ENCODE assay signal across 9 cellular contexts in the genomic region with DNA sequence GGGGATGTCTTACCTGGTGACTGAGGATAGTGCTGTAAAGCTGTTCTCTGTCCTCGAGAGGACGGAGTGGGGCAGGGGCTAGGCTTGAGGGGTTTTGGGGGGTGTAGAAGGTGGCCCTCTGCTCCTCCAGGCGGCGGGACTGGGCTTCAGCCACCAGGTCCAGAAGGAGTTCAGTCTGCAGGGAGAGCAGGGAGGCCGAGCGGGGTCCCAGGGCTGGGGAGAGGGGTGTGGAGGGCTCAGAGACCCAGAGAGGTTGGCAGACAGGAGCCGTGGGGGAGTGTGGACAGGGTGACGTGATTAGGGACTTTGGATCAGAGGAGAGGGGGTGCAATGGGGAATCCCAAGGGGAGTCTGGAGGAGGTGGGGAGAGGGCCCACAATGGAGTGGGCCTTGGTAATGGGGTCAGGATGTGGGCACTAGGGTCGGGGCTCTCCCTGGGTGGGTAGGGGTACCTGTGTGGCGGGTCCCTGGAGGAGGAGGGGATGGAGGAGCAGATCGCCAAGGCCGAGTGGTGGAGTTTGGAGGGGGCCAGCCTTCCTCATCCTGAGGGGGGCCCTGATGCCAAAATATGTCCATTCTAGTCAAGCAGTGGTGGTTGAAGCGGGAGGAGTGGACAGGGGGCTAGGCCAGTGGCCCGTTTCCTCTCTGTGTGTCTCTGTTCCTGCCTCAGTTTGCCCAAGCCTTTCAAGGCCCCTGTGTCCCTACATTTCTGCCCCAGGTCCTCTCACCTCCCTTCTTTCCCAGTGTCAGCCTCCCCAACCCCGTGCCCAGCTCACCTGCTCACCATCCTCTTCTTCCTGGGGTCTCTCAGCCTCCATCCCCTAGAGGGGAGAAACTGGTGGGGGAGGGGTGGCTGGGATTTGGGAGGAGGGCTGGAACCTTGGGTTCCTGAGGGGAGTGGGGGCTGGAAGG. TPM values are rescaled to one million over a fixed set of nuclear protein-coding genes. Genes with fewer than 3 reads are reported as not detected.
DNase-seq lines count a peak whose midpoint lies in the region; ATAC-seq and TF ChIP-seq lines count a peak whose summit lies in the region.
"Had no signal": no experiment of that assay in that cellular context is flagged by ENCODE, and none has a peak within 500 bp of the region (broad histone marks: within the 10 kb centered on the region; RNA-seq: fewer than 3 reads in every experiment).

No MANE protein-coding gene starts in this region.

- no peak overlapping the region for H2BK5ac ChIP-seq in mesenchymal stem cell (ENCODE audit: low read depth, low read length, poor library complexity, severe bottlenecking)

- TF ChIP-seq CTCF in tibial nerve (IDR thresholded peaks at IDR 0.05): no peak

- H3K9me3 ChIP-seq in mesenchymal stem cell (ENCODE audit: control insufficient read depth, low read length) (no peaks in the 10 kb centered on the region), tibial nerve (no peaks in the 10 kb centered on the region)

- peak; percentile 72 for DNase-seq in activated effector memory CD4-positive, alpha-beta T cell treated with anti-CD3 and anti-CD28 coated beads, Interleukin-2, amount 50 U/mL, for 16 hours
- no peak for DNase-seq in activated effector memory CD4-positive, alpha-beta T cell treated with Interleukin-2 at 50 U/mL for 16 hours
- DNase-seq in mesenchymal stem cell: no peak
- DNase-seq in tibial nerve (ENCODE audit: low spot score in 2 of 2): no peak
- DNase-seq in activated CD4-positive, CD25-positive, alpha-beta regulatory T cell treated with anti-CD3 and anti-CD28 coated beads, Interleukin-2, amount 50 U/mL, for 72 hours: no peak
- DNase-seq in RPMI8226: no peak
- DNase-seq: NCI-H524 had no signal

- peak overlapping the region; percentile 88 for H2BK15ac ChIP-seq in mesenchymal stem cell (ENCODE audit: low read depth, poor library complexity, severe bottlenecking)

- TF ChIP-seq EP300 in tibial nerve (IDR thresholded peaks at IDR 0.05): no peak

- H3K18ac ChIP-seq in mesenchymal stem cell (ENCODE audit: low read depth in 1 of 2, low read length in 2 of 2): peak overlapping the region; percentile 85 to 96

- 52 to 67% (median 56%) methylated on average over 15 of the region's 15 CpGs for WGBS in adipose tissue, 3 donors
- 93% methylated on average over 12 of the region's 15 CpGs for WGBS in mesenchymal stem cell
- WGBS in tibial nerve, 2 donors: 70 to 71% methylated on average over 15 of the region's 15 CpGs

- H3K4me1 ChIP-seq in mesenchymal stem cell (ENCODE audit: control insufficient read depth, insufficient read depth, low read depth, low read length) (peaks cover 43% of the 10 kb centered on the region), tibial nerve (peaks cover 0 to 76% (median 62%) of the 10 kb centered on the region in 4 donors)

- peaks cover 14% of the 10 kb centered on the region for H3K79me1 ChIP-seq in mesenchymal stem cell (replicated peaks; ENCODE audit: low read length, poor library complexity, severe bottlenecking)

- H3K4me2 ChIP-seq in mesenchymal stem cell (ENCODE audit: low read length, poor library complexity, severe bottlenecking): no peak overlapping the region

- peak overlapping the region; percentile 90 to 98 for H3K4ac ChIP-seq in mesenchymal stem cell (ENCODE audit: low read depth in 1 of 2, low read length in 2 of 2)

- H3K36me3 ChIP-seq in mesenchymal stem cell (ENCODE audit: control insufficient read depth in 1 of 2, insufficient read depth in 2 of 2, low read depth in 1 of 2, low read length in 2 of 2) (peaks cover 12 to 18% of the 10 kb centered on the region in 2 experiments), tibial nerve (peaks cover 0 to 12% (median 4%) of the 10 kb centered on the region in 3 donors)

- H3K23ac ChIP-seq in mesenchymal stem cell (ENCODE audit: low read length in 2 of 2): peak overlapping the region in 1 of 2 experiments; percentile 9

- H2BK120ac ChIP-seq in mesenchymal stem cell (ENCODE audit: low read depth, low read length): peak overlapping the region; percentile 99

- peak overlapping the region; percentile 97 for H4K91ac ChIP-seq in mesenchymal stem cell (ENCODE audit: low read length)

- no peak for TF ChIP-seq POLR2A in tibial nerve (IDR thresholded peaks at IDR 0.05)

- H3K27me3 ChIP-seq in mesenchymal stem cell (ENCODE audit: control insufficient read depth in 1 of 2, insufficient read depth in 1 of 2, low read length in 2 of 2) (no peaks in the 10 kb centered on the region), tibial nerve (no peaks in the 10 kb centered on the region)

- H2AFZ ChIP-seq in mesenchymal stem cell (ENCODE audit: low read depth, low read length): peak overlapping the region; percentile 36

- H2BK12ac ChIP-seq in mesenchymal stem cell (ENCODE audit: low read length in 2 of 2): peak overlapping the region; percentile 97 to 98

- peak overlapping the region; percentile 92 for H2AK5ac ChIP-seq in mesenchymal stem cell (ENCODE audit: low read length, severe bottlenecking)

- H3K14ac ChIP-seq in mesenchymal stem cell (ENCODE audit: low read length in 2 of 2): peak overlapping the region in 1 of 2 experiments; percentile 86

- H4K8ac ChIP-seq in mesenchymal stem cell (ENCODE audit: low read length): peak overlapping the region; percentile 100

- H3K27ac ChIP-seq in adipose tissue (ENCODE audit: low read depth, low read length) (peak overlapping the region; percentile 58), mesenchymal stem cell (ENCODE audit: low read length, poor library complexity, severe bottlenecking) (no peak overlapping the region), tibial nerve (peak overlapping the region; percentile 97 to 100 (median 99))

- no peak for ATAC-seq in HG02610 (IDR thresholded peaks at IDR 0.05; ENCODE audit: unreplicated experiment)

- H3K4me3 ChIP-seq in mesenchymal stem cell (ENCODE audit: insufficient read depth in 1 of 2, low read depth in 1 of 2, low read length in 2 of 2) (no peak overlapping the region), tibial nerve (peak overlapping the region; percentile 16 to 89 (median 48))

- no peak overlapping the region for H3K9ac ChIP-seq in mesenchymal stem cell (ENCODE audit: low read length)

RNA-seq across cellular contexts. Expression of gene GPSM3, which starts 0.5 kb away (rescaled TPM):
- polyA plus RNA-seq in adipose tissue: 10 to 100 TPM in 2 of 3 donors, 1 to 10 TPM in 1; 3.9 to 71.0 (median 27.7) TPM
- polyA plus RNA-seq in mesenchymal stem cell (2013, experiment 1 of 2): 15.7 TPM
- 14.7 TPM for polyA plus RNA-seq in mesenchymal stem cell (2013, experiment 2 of 2)
- total RNA-seq in tibial nerve: 10 to 100 TPM in 2 of 4 donors, 1 to 10 TPM in 2; 5.9 to 17.7 (median 8.8) TPM

RNA-seq across cellular contexts. Expression of gene PBX2, which starts 1.9 kb away (rescaled TPM):
- 10 to 100 TPM; 19.0 to 60.2 (median 33.5) TPM for polyA plus RNA-seq in adipose tissue
- 81.5 TPM for polyA plus RNA-seq in mesenchymal stem cell (2013, experiment 1 of 2)
- polyA plus RNA-seq in mesenchymal stem cell (2013, experiment 2 of 2): 78.7 TPM
- 10 to 100 TPM; 55.0 to 75.0 (median 61.9) TPM for total RNA-seq in tibial nerve

RNA-seq across cellular contexts. Expression of gene AGER, which starts 7.9 kb away (rescaled TPM):
- polyA plus RNA-seq in adipose tissue: 1 to 10 TPM; 2.6 to 3.3 (median 3.1) TPM
- polyA plus RNA-seq in mesenchymal stem cell (2013, experiment 1 of 2): 6.5 TPM
- polyA plus RNA-seq in mesenchymal stem cell (2013, experiment 2 of 2): 6.1 TPM
- total RNA-seq in tibial nerve: 10 to 100 TPM in 1 of 4 donors, 1 to 10 TPM in 3; 4.0 to 12.7 (median 5.8) TPM

RNA-seq across cellular contexts. Expression of gene RNF5, which starts 13.7 kb away (rescaled TPM):
- polyA plus RNA-seq in adipose tissue: 10 to 100 TPM; 37.7 to 82.3 (median 49.6) TPM
- 45.5 TPM for polyA plus RNA-seq in mesenchymal stem cell (2013, experiment 1 of 2)
- 46.5 TPM for polyA plus RNA-seq in mesenchymal stem cell (2013, experiment 2 of 2)
- 100 to 1,000 TPM in 2 of 4 donors, 10 to 100 TPM in 2; 74.5 to 117 (median 107) TPM for total RNA-seq in tibial nerve

RNA-seq across cellular contexts. Expression of gene AGPAT1, which starts 16.1 kb away (rescaled TPM):
- polyA plus RNA-seq in adipose tissue: 10 to 100 TPM; 19.9 to 56.3 (median 43.1) TPM
- polyA plus RNA-seq in mesenchymal stem cell (2013, experiment 1 of 2): 85.8 TPM
- polyA plus RNA-seq in mesenchymal stem cell (2013, experiment 2 of 2): 83.8 TPM
- 10 to 100 TPM; 45.3 to 52.2 (median 48.1) TPM for total RNA-seq in tibial nerve

Comparison
In these comparisons a context has a peak if more than half of its experiments do, and no peak if none do; other contexts are left out.
1. H3K4me3 ChIP-seq: peak in tibial nerve (4 of 4); none in mesenchymal stem cell (0 of 2).